Comparison of ENCODE assay signal across 13 cellular contexts in genomic region chr7:33711231-33712019, GRCh38.
A peak's percentile ranks its signal among the peaks of the same experiment; 100 is the strongest.
DNase-seq lines count a peak whose midpoint lies in the region; ATAC-seq and TF ChIP-seq lines count a peak whose summit lies in the region.
"Had no signal": no experiment of that assay in that cellular context is flagged by ENCODE, and none has a peak within 500 bp of the region (broad histone marks: within the 10 kb centered on the region; RNA-seq: fewer than 3 reads in every experiment).

No MANE protein-coding gene starts in this region.

- no peak overlapping the region for H3K4ac ChIP-seq in mesendoderm (ENCODE audit: low read depth, low read length)

- H2BK15ac ChIP-seq in mesendoderm (replicated peaks; ENCODE audit: low read depth) = no peak overlapping the region

- ATAC-seq in GM23338 (peak; percentile 45), HG03039 (IDR thresholded peaks at IDR 0.05; ENCODE audit: unreplicated experiment) (no peak)
- ATAC-seq: Right ventricle myocardium inferior, SK-N-SH treated with all-trans-retinoic acid at 6 μM for 48 hours had no signal

- H3K27ac ChIP-seq in GM23338 (ENCODE audit: low read depth) (no peak overlapping the region), endodermal cell (ENCODE audit: low read depth, low read length) (no peak overlapping the region), mesendoderm (ENCODE audit: low read depth, low read length) (no peak overlapping the region)

- H3K18ac ChIP-seq in mesendoderm (ENCODE audit: low read length) = peak overlapping the region; percentile 31

- no peak overlapping the region for H2AFZ ChIP-seq in GM23338

- no peak overlapping the region for H3K23ac ChIP-seq in mesendoderm (ENCODE audit: low read length)

- H3K4me3 Mint-ChIP-seq in GM23338 (no peak overlapping the region), endodermal cell (peak overlapping the region; percentile 14)
- H3K4me3 Mint-ChIP-seq: CD8-positive, alpha-beta memory T cell had no signal

- H3K9me3 Mint-ChIP-seq in GM23338 (no peaks in the 10 kb centered on the region), endodermal cell (no peaks in the 10 kb centered on the region)

- no peaks in the 10 kb centered on the region for H3K27me3 ChIP-seq in GM23338 (ENCODE audit: insufficient read depth)
- no peaks in the 10 kb centered on the region for H3K27me3 ChIP-seq in endodermal cell (ENCODE audit: control insufficient read depth, insufficient read depth, low read length, poor library complexity, severe bottlenecking)
- H3K27me3 ChIP-seq in mesendoderm (ENCODE audit: insufficient read depth, low read length, poor library complexity) = no peaks in the 10 kb centered on the region

- H3K79me1 ChIP-seq in mesendoderm (ENCODE audit: low read length) = no peaks in the 10 kb centered on the region

- H3K36me3 Mint-ChIP-seq in GM23338 (ENCODE audit: low read depth) (no peaks in the 10 kb centered on the region; the same call in 2 of the 3 replicates), endodermal cell (ENCODE audit: low read depth) (no peaks in the 10 kb centered on the region)

- no peaks in the 10 kb centered on the region for H3K9me3 ChIP-seq in endodermal cell (ENCODE audit: control insufficient read depth, low read length)

- no peaks in the 10 kb centered on the region for H3K79me2 ChIP-seq in GM23338 (replicated peaks; ENCODE audit: insufficient read depth)
- H3K79me2 ChIP-seq in mesendoderm (ENCODE audit: control insufficient read depth, insufficient read depth, low read length) = no peaks in the 10 kb centered on the region

- H3K4me2 ChIP-seq in GM23338 = no peak overlapping the region
- H3K4me2 ChIP-seq in mesendoderm (ENCODE audit: low read length) = no peak overlapping the region

- peak overlapping the region; percentile 95 for H2AK5ac ChIP-seq in mesendoderm (ENCODE audit: low read length)

- H3K4me3 ChIP-seq in GM23338 (no peak overlapping the region), endodermal cell (ENCODE audit: low read length) (no peak overlapping the region), mesendoderm (ENCODE audit: low read length) (no peak overlapping the region)

- TF ChIP-seq CTCF in GM23338 (conservative IDR thresholded peaks at IDR 0.05; ENCODE audit: low read depth in 2 of 2) = no peak
- no peak for TF ChIP-seq CTCF in endodermal cell (conservative IDR thresholded peaks at IDR 0.05)
- no peak for TF ChIP-seq CTCF in GM13977 (IDR thresholded peaks at IDR 0.05; ENCODE audit: extremely low read depth, insufficient read depth, missing control alignments)

- H2BK120ac ChIP-seq in mesendoderm (ENCODE audit: low read depth, low read length) = peak overlapping the region; percentile 15

- H3K56ac ChIP-seq in mesendoderm (ENCODE audit: low read length) = peak overlapping the region; percentile 75

- DNase-seq in DMS53 (lab: John Stamatoyannopoulos, UW) = peak; percentile 26
- peak; percentile 5 for DNase-seq in GM23338 (ENCODE audit: low spot score)
- DNase-seq in endodermal cell = peak; percentile 80
- DNase-seq in mesendoderm = peak; percentile 87
- DNase-seq in GM13977 (ENCODE audit: low spot score) = no peak
- DNase-seq in NCI-H2171 (lab: John Stamatoyannopoulos, UW) = no peak
- DNase-seq: CD8-positive, alpha-beta memory T cell; H7; NCI-H1436 treated with DMSO at 0.1 percent for 48 hours; NCI-H526 had no signal

- H3K36me3 ChIP-seq in GM23338 (ENCODE audit: insufficient read depth) (no peaks in the 10 kb centered on the region), endodermal cell (ENCODE audit: control insufficient read depth, insufficient read depth, low read length) (no peaks in the 10 kb centered on the region), mesendoderm (ENCODE audit: control insufficient read depth, insufficient read depth, low read length) (no peaks in the 10 kb centered on the region)

- no peaks in the 10 kb centered on the region for H4K20me1 ChIP-seq in GM23338 (replicated peaks; ENCODE audit: insufficient read depth)

- H3K4me1 Mint-ChIP-seq in GM23338 (peaks cover 20% of the 10 kb centered on the region), endodermal cell (peaks cover 36% of the 10 kb centered on the region)

- in situ Hi-C loops in GM13977 (cut with MboI; ENCODE audit: low pct_unique_long_range_greater_than_20kb, low sequenced_read_pairs, unreplicated experiment) = no loop called here

- H3K4me1 ChIP-seq in GM23338 (ENCODE audit: insufficient read depth) (peaks cover 11% of the 10 kb centered on the region), endodermal cell (ENCODE audit: control insufficient read depth, insufficient read depth, low read length) (peaks cover 9% of the 10 kb centered on the region), mesendoderm (ENCODE audit: control insufficient read depth, low read depth, low read length) (peaks cover 9% of the 10 kb centered on the region)

- H3K27me3 Mint-ChIP-seq in GM23338 (ENCODE audit: insufficient read depth, low read depth, poor library complexity) (peaks cover 2% of the 10 kb centered on the region), endodermal cell (ENCODE audit: insufficient read depth) (peaks cover 14% of the 10 kb centered on the region)
- H3K27me3 Mint-ChIP-seq: CD8-positive, alpha-beta memory T cell had no signal

- H3K27ac Mint-ChIP-seq in GM23338 (peak overlapping the region; percentile 50; the same call in 1 of the 2 replicates), endodermal cell (peak overlapping the region; percentile 91)

- H4K5ac ChIP-seq in mesendoderm (ENCODE audit: low read length) = no peak overlapping the region

- H3K9ac ChIP-seq in endodermal cell (ENCODE audit: extremely low read depth, low read length, poor library complexity, severe bottlenecking) (no peak overlapping the region), mesendoderm (ENCODE audit: low read length) (peak overlapping the region; percentile 10)

- H4K8ac ChIP-seq in mesendoderm (ENCODE audit: low read depth, low read length) = no peak overlapping the region

- no peaks in the 10 kb centered on the region for H3K9me2 ChIP-seq in GM23338 (ENCODE audit: insufficient read depth)

- WGBS in endodermal cell (ENCODE audit: insufficient coverage in 1 of 2, insufficient read length in 1 of 2), 2 experiments = 50 to 61% methylated on average over 4 to 6 of the region's 6 CpGs
- no CpG with 5 or more reads among the region's 6 CpGs for WGBS in mesendoderm (ENCODE audit: extremely low coverage, insufficient coverage, low lambda C conversion rate)

- H3F3A ChIP-seq in GM23338 (replicated peaks; ENCODE audit: low read depth) = no peaks in the 10 kb centered on the region

- H2BK5ac ChIP-seq in mesendoderm (ENCODE audit: low read length) = peak overlapping the region; percentile 94

TF ChIP-seq in GM23338, 12 proteins besides CTCF, POLR2A, EP300 and RAD21 (continues in another document):
- TF ChIP-seq ZNF331 (CRISPR knock-in tag; IDR thresholded peaks at IDR 0.05; ENCODE audit: low read depth) = no peak
- TF ChIP-seq ZNF462 (CRISPR knock-in tag; IDR thresholded peaks at IDR 0.05) = no peak

Comparison
In these comparisons a context has a peak if more than half of its experiments do, and no peak if none do; other contexts are left out.
1. DNase-seq: peak in DMS53 (single experiment), GM23338 (single experiment), endodermal cell (single experiment) and mesendoderm (single experiment); none in GM13977 (single experiment) and NCI-H2171 (single experiment).